In the genomic region with DNA sequence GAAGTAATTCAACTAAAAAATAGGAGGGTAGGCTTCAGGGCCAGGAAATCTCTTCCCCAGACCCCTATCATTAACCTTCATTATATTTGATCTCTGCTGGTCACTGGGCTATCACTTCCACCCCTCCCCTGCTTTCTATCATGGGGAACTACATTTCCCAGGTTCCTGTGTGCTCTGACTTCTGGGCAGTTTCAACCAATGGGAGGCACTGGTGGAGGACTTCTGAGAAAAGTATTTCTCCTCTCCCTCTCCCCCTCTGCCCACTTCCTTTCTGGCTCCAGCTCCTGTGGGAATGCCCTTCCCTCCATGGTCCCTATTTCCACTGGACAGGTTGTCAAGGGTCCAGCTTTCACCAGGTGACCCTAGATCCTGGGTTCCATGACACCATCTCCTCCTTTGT, we compare ENCODE assay signal across 19 cellular contexts.
DNase-seq lines count a peak whose midpoint lies in the region; ATAC-seq, FAIRE-seq and TF ChIP-seq lines count a peak whose summit lies in the region.
"Had no signal": no experiment of that assay in that cellular context is flagged by ENCODE, and none has a peak within 500 bp of the region (broad histone marks: within the 10 kb centered on the region; RNA-seq: fewer than 3 reads in every experiment).

No MANE protein-coding gene starts in this region.

- peaks cover 7% of the 10 kb centered on the region for H3K27me3 Mint-ChIP-seq in stimulated activated naive CD8-positive, alpha-beta T cell treated with anti-CD3 and anti-CD28 coated beads, Interleukin-15, amount 100 ng/mL, for 72 hours

- H3K4me3 Mint-ChIP-seq in stimulated activated naive CD8-positive, alpha-beta T cell treated with anti-CD3 and anti-CD28 coated beads, Interleukin-15, amount 100 ng/mL, for 72 hours: no peak overlapping the region
- H3K4me3 Mint-ChIP-seq: naive B cell; stimulated activated naive CD8-positive, alpha-beta T cell treated with anti-CD3 and anti-CD28 coated beads, Interleukin-15, Interleukin-2, amounts not matched to agents 100 ng/mL and 50 ng/mL, for 24 hours; T-helper 1 cell treated with Interleukin-12 subunit alpha and Interleukin-12 subunit beta and Interleukin-4 antibody, amounts not matched to agents 30 μg/mL and 1 μg/mL, for 36 hours had no signal

- peaks cover 19% of the 10 kb centered on the region for H3K4me1 ChIP-seq in A549
- H3K4me1 ChIP-seq: prostate gland had no signal

- peak overlapping the region; percentile 74 to 81 for H3K27ac ChIP-seq in A549
- H3K27ac ChIP-seq: prostate gland had no signal

- CTCF ChIA-PET in A549 (lab: Yijun Ruan, JAX): interaction anchor here (1.1 to 1.8 kb wide), 3 partner anchors 23 to 389 kb away, joined by 5 to 8 read pairs (median 6); no protein-coding TSS in a partner anchor

- DNase-seq in A549 (ENCODE audit: low read depth in 1 of 2, low spot score in 1 of 2): no peak
- peak; percentile 76 for DNase-seq in HT1080 (ENCODE audit: low read depth)
- peak; percentile 40 for DNase-seq in glomerular visceral epithelial cell (ENCODE audit: extremely low spot score)
- no peak for DNase-seq in stimulated activated naive CD8-positive, alpha-beta T cell treated with anti-CD3 and anti-CD28 coated beads, Interleukin-15, amount 100 ng/mL, for 72 hours
- DNase-seq: activated CD4-positive, CD25-positive, alpha-beta regulatory T cell; activated gamma-delta T cell; Calu3; naive B cell; NCI-H1930; NCI-H524 treated with DMSO at 0.1 percent for 48 hours had no signal

- no peaks in the 10 kb centered on the region for H3K9me3 Mint-ChIP-seq in stimulated activated naive CD8-positive, alpha-beta T cell treated with anti-CD3 and anti-CD28 coated beads, Interleukin-15, amount 100 ng/mL, for 72 hours
- H3K9me3 Mint-ChIP-seq: stimulated activated naive CD8-positive, alpha-beta T cell treated with anti-CD3 and anti-CD28 coated beads, Interleukin-15, Interleukin-2, amounts not matched to agents 100 ng/mL and 50 ng/mL, for 24 hours; T-helper 1 cell treated with Interleukin-12 subunit alpha and Interleukin-12 subunit beta and Interleukin-4 antibody, amounts not matched to agents 30 μg/mL and 1 μg/mL, for 36 hours had no signal

- peaks cover 10% of the 10 kb centered on the region for H3K4me1 Mint-ChIP-seq in stimulated activated naive CD8-positive, alpha-beta T cell treated with anti-CD3 and anti-CD28 coated beads, Interleukin-15, amount 100 ng/mL, for 72 hours

- no peaks in the 10 kb centered on the region for H3K9me3 ChIP-seq in A549
- H3K9me3 ChIP-seq: prostate gland had no signal

- TF ChIP-seq RAD21 in A549 (conservative IDR thresholded peaks at IDR 0.05 in 1 of 2, IDR thresholded peaks at IDR 0.05 in 1 of 2): no peak

- no peak for FAIRE-seq in A549 (lab: Jason Lieb, UNC)

- TF ChIP-seq POLR2A in A549 (IDR thresholded peaks at IDR 0.05; ENCODE audit: low read length): no peak

- POLR2A ChIA-PET in A549 (lab: Yijun Ruan, JAX): interaction anchor here (0.8 kb wide), 1 partner anchor 288 kb away, joined by 3 read pairs; no protein-coding TSS in a partner anchor

- H3K4me3 ChIP-seq in A549: no peak overlapping the region
- H3K4me3 ChIP-seq: dorsolateral prefrontal cortex, prostate gland had no signal

- H3K4me2 ChIP-seq in A549: peak overlapping the region; percentile 58

- no peak for TF ChIP-seq CTCF in A549 (IDR thresholded peaks at IDR 0.05)

- ATAC-seq in A549 (peak in 1 of 2 experiments; percentile 32; a peak in 1 of 6 replicates), SK-N-SH treated with all-trans-retinoic acid at 6 μM for 48 hours (peak; percentile 27; the same call in 1 of the 3 replicates), HG03378 (IDR thresholded peaks at IDR 0.05; ENCODE audit: unreplicated experiment) (no peak), HG02981 (IDR thresholded peaks at IDR 0.05; ENCODE audit: unreplicated experiment) (no peak), GM18909 (IDR thresholded peaks at IDR 0.05; ENCODE audit: poor library complexity, unreplicated experiment) (no peak)
- ATAC-seq in stimulated activated naive CD8-positive, alpha-beta T cell treated with anti-CD3 and anti-CD28 coated beads, Interleukin-15, amount 100 ng/mL, for 72 hours: no peak
- ATAC-seq: left lobe of liver had no signal

- H3K27ac Mint-ChIP-seq in stimulated activated naive CD8-positive, alpha-beta T cell treated with anti-CD3 and anti-CD28 coated beads, Interleukin-15, amount 100 ng/mL, for 72 hours: no peak overlapping the region
- H3K27ac Mint-ChIP-seq: naive B cell; stimulated activated naive CD8-positive, alpha-beta T cell treated with anti-CD3 and anti-CD28 coated beads, Interleukin-15, Interleukin-2, amounts not matched to agents 100 ng/mL and 50 ng/mL, for 24 hours; T-helper 1 cell treated with Interleukin-12 subunit alpha and Interleukin-12 subunit beta and Interleukin-4 antibody, amounts not matched to agents 30 μg/mL and 1 μg/mL, for 36 hours had no signal

- TF ChIP-seq EP300 in A549 (IDR thresholded peaks at IDR 0.05): no peak

TF ChIP-seq in A549, 52 proteins besides CTCF, POLR2A, EP300 and RAD21:
- no peak for TF ChIP-seq JUN (IDR thresholded peaks at IDR 0.05)
- no peak for TF ChIP-seq SREBF2 (IDR thresholded peaks at IDR 0.05)
- no peak for TF ChIP-seq CBX8 (IDR thresholded peaks at IDR 0.05)
- no peak for TF ChIP-seq ZNF302 (CRISPR knock-in tag; IDR thresholded peaks at IDR 0.05)
- TF ChIP-seq NPAS2 (CRISPR knock-in tag; IDR thresholded peaks at IDR 0.05; ENCODE audit: borderline replicate concordance): no peak
- no peak for TF ChIP-seq HES2 (IDR thresholded peaks at IDR 0.05)
- TF ChIP-seq, protein P1, sequence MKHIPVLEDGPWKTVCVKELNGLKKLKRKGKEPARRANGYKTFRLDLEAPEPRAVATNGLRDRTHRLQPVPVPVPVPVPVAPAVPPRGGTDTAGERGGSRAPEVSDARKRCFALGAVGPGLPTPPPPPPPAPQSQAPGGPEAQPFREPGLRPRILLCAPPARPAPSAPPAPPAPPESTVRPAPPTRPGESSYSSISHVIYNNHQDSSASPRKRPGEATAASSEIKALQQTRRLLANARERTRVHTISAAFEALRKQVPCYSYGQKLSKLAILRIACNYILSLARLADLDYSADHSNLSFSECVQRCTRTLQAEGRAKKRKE (CRISPR knock-in tag; IDR thresholded peaks at IDR 0.05; ENCODE audit: low read depth): no peak
- no peak for TF ChIP-seq MAFK (IDR thresholded peaks at IDR 0.05; ENCODE audit: partially characterized antibody)

TF ChIP-seq in SK-N-SH treated with all-trans-retinoic acid at 6 μM for 48 hours, 23 proteins besides CTCF, POLR2A, EP300 and RAD21 (continues in another document):
- TF ChIP-seq CSDC2 (CRISPR knock-in tag; IDR thresholded peaks at IDR 0.05) (no peak), SNAI2 (CRISPR knock-in tag; IDR thresholded peaks at IDR 0.05) (no peak), PPARA (CRISPR knock-in tag; IDR thresholded peaks at IDR 0.05; ENCODE audit: borderline replicate concordance) (no peak), ARNTL (CRISPR knock-in tag; IDR thresholded peaks at IDR 0.05; ENCODE audit: borderline replicate concordance, low read depth) (no peak), ZNF565 (CRISPR knock-in tag; conservative IDR thresholded peaks at IDR 0.05; ENCODE audit: low read depth) (no peak)
- TF ChIP-seq, protein P2, sequence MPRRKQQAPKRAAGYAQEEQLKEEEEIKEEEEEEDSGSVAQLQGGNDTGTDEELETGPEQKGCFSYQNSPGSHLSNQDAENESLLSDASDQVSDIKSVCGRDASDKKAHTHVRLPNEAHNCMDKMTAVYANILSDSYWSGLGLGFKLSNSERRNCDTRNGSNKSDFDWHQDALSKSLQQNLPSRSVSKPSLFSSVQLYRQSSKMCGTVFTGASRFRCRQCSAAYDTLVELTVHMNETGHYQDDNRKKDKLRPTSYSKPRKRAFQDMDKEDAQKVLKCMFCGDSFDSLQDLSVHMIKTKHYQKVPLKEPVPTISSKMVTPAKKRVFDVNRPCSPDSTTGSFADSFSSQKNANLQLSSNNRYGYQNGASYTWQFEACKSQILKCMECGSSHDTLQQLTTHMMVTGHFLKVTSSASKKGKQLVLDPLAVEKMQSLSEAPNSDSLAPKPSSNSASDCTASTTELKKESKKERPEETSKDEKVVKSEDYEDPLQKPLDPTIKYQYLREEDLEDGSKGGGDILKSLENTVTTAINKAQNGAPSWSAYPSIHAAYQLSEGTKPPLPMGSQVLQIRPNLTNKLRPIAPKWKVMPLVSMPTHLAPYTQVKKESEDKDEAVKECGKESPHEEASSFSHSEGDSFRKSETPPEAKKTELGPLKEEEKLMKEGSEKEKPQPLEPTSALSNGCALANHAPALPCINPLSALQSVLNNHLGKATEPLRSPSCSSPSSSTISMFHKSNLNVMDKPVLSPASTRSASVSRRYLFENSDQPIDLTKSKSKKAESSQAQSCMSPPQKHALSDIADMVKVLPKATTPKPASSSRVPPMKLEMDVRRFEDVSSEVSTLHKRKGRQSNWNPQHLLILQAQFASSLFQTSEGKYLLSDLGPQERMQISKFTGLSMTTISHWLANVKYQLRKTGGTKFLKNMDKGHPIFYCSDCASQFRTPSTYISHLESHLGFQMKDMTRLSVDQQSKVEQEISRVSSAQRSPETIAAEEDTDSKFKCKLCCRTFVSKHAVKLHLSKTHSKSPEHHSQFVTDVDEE (CRISPR knock-in tag; IDR thresholded peaks at IDR 0.05): no peak
- TF ChIP-seq, protein P3, sequence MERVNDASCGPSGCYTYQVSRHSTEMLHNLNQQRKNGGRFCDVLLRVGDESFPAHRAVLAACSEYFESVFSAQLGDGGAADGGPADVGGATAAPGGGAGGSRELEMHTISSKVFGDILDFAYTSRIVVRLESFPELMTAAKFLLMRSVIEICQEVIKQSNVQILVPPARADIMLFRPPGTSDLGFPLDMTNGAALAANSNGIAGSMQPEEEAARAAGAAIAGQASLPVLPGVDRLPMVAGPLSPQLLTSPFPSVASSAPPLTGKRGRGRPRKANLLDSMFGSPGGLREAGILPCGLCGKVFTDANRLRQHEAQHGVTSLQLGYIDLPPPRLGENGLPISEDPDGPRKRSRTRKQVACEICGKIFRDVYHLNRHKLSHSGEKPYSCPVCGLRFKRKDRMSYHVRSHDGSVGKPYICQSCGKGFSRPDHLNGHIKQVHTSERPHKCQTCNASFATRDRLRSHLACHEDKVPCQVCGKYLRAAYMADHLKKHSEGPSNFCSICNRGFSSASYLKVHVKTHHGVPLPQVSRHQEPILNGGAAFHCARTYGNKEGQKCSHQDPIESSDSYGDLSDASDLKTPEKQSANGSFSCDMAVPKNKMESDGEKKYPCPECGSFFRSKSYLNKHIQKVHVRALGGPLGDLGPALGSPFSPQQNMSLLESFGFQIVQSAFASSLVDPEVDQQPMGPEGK (CRISPR knock-in tag; IDR thresholded peaks at IDR 0.05; ENCODE audit: borderline replicate concordance): no peak

Comparison
In these comparisons a context has a peak if more than half of its experiments do, and no peak if none do; other contexts are left out.
1. DNase-seq: peak in HT1080 (single experiment) and glomerular visceral epithelial cell (single experiment); none in A549 (0 of 2) and stimulated activated naive CD8-positive, alpha-beta T cell treated with anti-CD3 and anti-CD28 coated beads, Interleukin-15, amount 100 ng/mL, for 72 hours (0 of 2).